16 cellular contexts compared by ENCODE assay signal in the genomic region with DNA sequence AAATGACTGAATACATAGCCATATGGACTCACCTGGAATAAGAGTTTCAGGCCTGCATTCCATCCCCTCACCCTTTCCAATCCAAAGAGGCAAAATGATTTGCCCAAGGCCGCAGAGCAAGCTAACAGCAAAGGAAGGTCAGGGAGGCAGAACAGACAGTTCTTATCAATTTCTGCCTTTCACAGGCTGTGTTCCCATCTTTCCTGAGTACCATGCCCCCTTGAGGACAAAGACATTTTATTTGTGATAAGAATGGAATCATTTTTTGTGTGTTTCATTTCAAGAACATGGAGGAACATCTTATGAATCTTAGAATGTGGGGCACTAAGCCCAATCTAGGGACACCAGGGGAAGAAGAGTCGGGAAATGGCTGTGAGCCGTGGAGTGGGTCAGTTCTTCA. TPM values are rescaled to one million over a fixed set of nuclear protein-coding genes. Genes with fewer than 3 reads are reported as not detected.
DNase-seq lines count a peak whose midpoint lies in the region; ATAC-seq and TF ChIP-seq lines count a peak whose summit lies in the region.
"Had no signal": no experiment of that assay in that cellular context is flagged by ENCODE, and none has a peak within 500 bp of the region (broad histone marks: within the 10 kb centered on the region; RNA-seq: fewer than 3 reads in every experiment).

No MANE protein-coding gene starts in this region.

- peak; percentile 40 for TF ChIP-seq CTCF in OCI-LY7 (conservative IDR thresholded peaks at IDR 0.05; ENCODE audit: low read length)
- TF ChIP-seq CTCF in endodermal cell (conservative IDR thresholded peaks at IDR 0.05): peak; percentile 57
- TF ChIP-seq CTCF in retinal pigment epithelial cell (conservative IDR thresholded peaks at IDR 0.05; ENCODE audit: low read depth, low read length): peak; percentile 33

- no peaks in the 10 kb centered on the region for H3K9me3 Mint-ChIP-seq in endodermal cell
- H3K9me3 Mint-ChIP-seq: IgD-negative memory B cell had no signal

- H3K36me3 ChIP-seq in OCI-LY7 (ENCODE audit: insufficient read depth, low read length) (peaks cover 57% of the 10 kb centered on the region), endodermal cell (ENCODE audit: control insufficient read depth, insufficient read depth, low read length) (peaks cover 68% of the 10 kb centered on the region)

- H3K9me3 ChIP-seq in OCI-LY7 (ENCODE audit: low read length) (no peaks in the 10 kb centered on the region), endodermal cell (ENCODE audit: control insufficient read depth, low read length) (peaks cover 26% of the 10 kb centered on the region)

- H3K27ac ChIP-seq in OCI-LY7 (ENCODE audit: low read depth, low read length, poor library complexity, severe bottlenecking): no peak overlapping the region
- no peak overlapping the region for H3K27ac ChIP-seq in endodermal cell (ENCODE audit: low read depth, low read length)

- H3K79me2 ChIP-seq in OCI-LY7 (ENCODE audit: insufficient read depth, low read depth, low read length): no peaks in the 10 kb centered on the region

- POLR2A ChIA-PET in OCI-LY7 (lab: Charles Lee): interaction anchor here (1.2 kb wide), 1 partner anchor 13 kb away, joined by 4 read pairs; no protein-coding TSS in a partner anchor

- no peak overlapping the region for H2AFZ ChIP-seq in OCI-LY7 (ENCODE audit: low read length)

- no peaks in the 10 kb centered on the region for H4K20me1 ChIP-seq in OCI-LY7 (ENCODE audit: insufficient read depth, low read length)

- CTCF ChIA-PET in OCI-LY7 (lab: Charles Lee; ENCODE audit: unreplicated experiment): no interaction called here

- BruUV-seq in OCI-LY7 (replicated peaks; lab: Mats Ljungman, UMichigan): no TSS peak

- H3K27me3 Mint-ChIP-seq in endodermal cell (ENCODE audit: insufficient read depth): no peaks in the 10 kb centered on the region
- H3K27me3 Mint-ChIP-seq: IgD-negative memory B cell had no signal

- H3K4me1 ChIP-seq in OCI-LY7 (ENCODE audit: insufficient read depth, low read length, poor library complexity, severe bottlenecking): peaks cover 14% of the 10 kb centered on the region
- H3K4me1 ChIP-seq in endodermal cell (ENCODE audit: control insufficient read depth, insufficient read depth, low read length): peaks cover 61% of the 10 kb centered on the region

- ATAC-seq in GM19455 (IDR thresholded peaks at IDR 0.05; ENCODE audit: unreplicated experiment): no peak

- H3K27me3 ChIP-seq in endodermal cell (ENCODE audit: control insufficient read depth, insufficient read depth, low read length, poor library complexity, severe bottlenecking): no peaks in the 10 kb centered on the region

- H3K27ac Mint-ChIP-seq in endodermal cell: peak overlapping the region; percentile 56
- H3K27ac Mint-ChIP-seq: IgD-negative memory B cell had no signal

- DNase-seq in DMS 273 (lab: John Stamatoyannopoulos, UW; ENCODE audit: unreplicated experiment) (peak; percentile 17), DMS 273 treated with DMSO at 0.1 percent for 48 hours (lab: John Stamatoyannopoulos, UW) (no peak), OCI-LY7 (ENCODE audit: low spot score) (no peak), endodermal cell (no peak), retinal pigment epithelial cell (ENCODE audit: low read depth) (no peak), anterior cingulate cortex (lab: John Stamatoyannopoulos, UW) (no peak)
- DNase-seq in stimulated activated CD4-positive, alpha-beta T cell treated with anti-CD3 and anti-CD28 coated beads, Interleukin-4, amount 100 ng/mL, for 1 hour: no peak
- DNase-seq: Calu3, NCI-H146, NCI-H69, Right ventricle myocardium superior, small intestine, substantia nigra, T1000 had no signal

- H3K4me2 ChIP-seq in OCI-LY7 (ENCODE audit: low read length): no peak overlapping the region

- 92 to 100% methylated on average over 2 to 3 of the region's 3 CpGs for WGBS in endodermal cell (ENCODE audit: insufficient coverage in 1 of 2, insufficient read length in 1 of 2), 2 experiments

- H3K4me3 ChIP-seq in OCI-LY7 (ENCODE audit: low read depth, low read length, poor library complexity, severe bottlenecking) (no peak overlapping the region), endodermal cell (ENCODE audit: low read length) (no peak overlapping the region), retinal pigment epithelial cell (ENCODE audit: low read length) (no peak overlapping the region)

- peaks cover 80% of the 10 kb centered on the region for H3K36me3 Mint-ChIP-seq in endodermal cell (ENCODE audit: low read depth)

- intact Hi-C loops in OCI-LY7 (cut with micrococcal nuclease; ENCODE audit: unreplicated experiment): no loop called here

- H3K9ac ChIP-seq in endodermal cell (ENCODE audit: extremely low read depth, low read length, poor library complexity, severe bottlenecking): no peak overlapping the region

- H3K4me3 Mint-ChIP-seq in endodermal cell: no peak overlapping the region

- no peaks in the 10 kb centered on the region for H3K9me2 ChIP-seq in OCI-LY7 (ENCODE audit: insufficient read depth, low read length)

- peaks cover 82% of the 10 kb centered on the region for H3K4me1 Mint-ChIP-seq in endodermal cell

RNA-seq across cellular contexts. Expression of a gene that starts 13.9 kb away (rescaled TPM):
- 8.4 and 12.2 TPM in 2 replicates for total RNA-seq in OCI-LY7 (2014; rRNA removed; shearing (Covaris generic))
- total RNA-seq in OCI-LY7 (2022): 23.5 and 24.0 TPM in 2 replicates
- 100 to 1,000 TPM; 136 to 238 TPM for total RNA-seq in endodermal cell
- 23.7 TPM for polyA plus RNA-seq in endodermal cell (2013, experiment 1 of 2)
- 24.8 TPM for polyA plus RNA-seq in endodermal cell (2013, experiment 2 of 2)

Comparison
In these comparisons a context has a peak if more than half of its experiments do, and no peak if none do; other contexts are left out.
1. RNA of a gene that starts 13.9 kb away (total RNA-seq): 136 to 238 TPM in endodermal cell; 8.4 to 24.0 TPM in OCI-LY7; every median in the first group is over 4 times any median in the second.
2. Peak in every context shown above with its lines, with median percentiles within 50 percentile points of each other: CTCF ChIP-seq.